8 cellular contexts compared by ENCODE assay signal in the genomic region with DNA sequence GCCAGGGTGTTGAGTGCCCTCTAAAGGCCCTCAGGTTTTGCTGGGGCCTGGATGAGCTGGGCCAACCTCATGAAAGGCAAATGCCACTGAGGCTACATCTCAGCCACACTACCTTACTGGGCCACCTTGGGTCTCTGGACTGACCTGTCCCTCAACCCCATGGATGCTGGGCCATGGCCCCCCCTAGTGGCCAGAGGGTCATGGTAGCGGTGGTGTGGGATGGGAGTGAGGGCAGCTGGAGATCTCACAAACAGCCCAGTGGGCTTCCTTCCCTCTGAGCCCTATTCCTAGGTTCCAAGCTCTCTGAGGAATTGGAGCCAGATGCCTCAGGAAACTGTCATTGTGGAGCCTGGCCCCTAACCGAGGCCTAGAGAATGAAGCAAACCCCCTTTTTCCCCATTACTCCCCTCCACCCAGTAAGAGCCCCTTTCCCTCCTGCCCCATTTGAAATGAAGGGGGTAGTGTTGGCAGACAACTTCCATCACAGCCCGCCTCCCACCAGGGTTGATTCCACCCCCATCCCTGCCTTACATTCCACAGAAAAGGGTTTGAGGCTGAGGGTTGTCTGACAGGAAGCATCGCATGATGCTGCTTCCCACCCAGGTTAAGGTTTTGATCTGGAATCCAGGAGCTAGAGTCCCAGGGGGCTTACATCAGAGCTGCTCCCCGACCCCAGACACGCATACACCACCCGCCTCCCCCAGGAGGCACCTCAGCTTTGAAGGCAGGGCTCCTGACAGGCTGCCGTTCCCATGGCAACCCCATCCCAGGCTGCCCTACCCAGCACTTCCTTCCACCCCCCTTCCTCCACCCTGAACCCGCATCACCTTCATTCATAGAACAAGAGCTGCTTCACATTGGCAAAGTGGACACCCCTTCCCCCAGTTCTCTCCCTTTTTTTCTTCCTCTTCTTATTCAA.
A peak's percentile ranks its signal among the peaks of the same experiment; 100 is the strongest.
DNase-seq lines count a peak whose midpoint lies in the region; ATAC-seq and TF ChIP-seq lines count a peak whose summit lies in the region.

No MANE protein-coding gene starts in this region.

- peaks cover 22% of the 10 kb centered on the region for H3K27me3 Mint-ChIP-seq in activated CD4-positive, alpha-beta T cell treated with anti-CD3 and anti-CD28 coated beads for 36 hours

- H3K9me3 Mint-ChIP-seq in activated CD4-positive, alpha-beta T cell treated with anti-CD3 and anti-CD28 coated beads for 36 hours (ENCODE audit: low read depth), result no peaks in the 10 kb centered on the region

- H3K4me1 Mint-ChIP-seq in activated CD4-positive, alpha-beta T cell treated with anti-CD3 and anti-CD28 coated beads for 36 hours, result no peaks in the 10 kb centered on the region

- H3K4me1 ChIP-seq in KMS-11 (ENCODE audit: low read depth, poor library complexity, severe bottlenecking) (no peaks in the 10 kb centered on the region), upper lobe of left lung (peaks cover 11 to 18% (median 16%) of the 10 kb centered on the region in 4 donors)

- H3K79me2 ChIP-seq in KMS-11 (ENCODE audit: insufficient read depth, low read depth), result no peaks in the 10 kb centered on the region

- WGBS in upper lobe of left lung, 2 donors, result 59 to 65% methylated on average over 5 to 9 of the region's 9 CpGs

- H3K36me3 ChIP-seq in GM06990 (ENCODE audit: control insufficient read depth, insufficient read depth, low read length), result no peaks in the 10 kb centered on the region
- no peaks in the 10 kb centered on the region for H3K36me3 ChIP-seq in KMS-11 (ENCODE audit: insufficient read depth)
- H3K36me3 ChIP-seq in upper lobe of left lung, result no peaks in the 10 kb centered on the region

- ATAC-seq in activated CD4-positive, alpha-beta T cell treated with anti-CD3 and anti-CD28 coated beads for 36 hours, result peak; percentile 78
- ATAC-seq in upper lobe of left lung (ENCODE audit: low FRiP score in 2 of 2), result peak; percentile 64 to 69

- no peak overlapping the region for H3K4me2 ChIP-seq in KMS-11

- H3K27me3 ChIP-seq in GM06990 (replicated peaks; ENCODE audit: control insufficient read depth, insufficient read depth, low read length) (no peaks in the 10 kb centered on the region), KMS-11 (ENCODE audit: insufficient read depth, low read depth) (0 out of 2 replicates have a peak, but pooled peaks cover 2% of the 10 kb centered on the region), dorsolateral prefrontal cortex (no peaks in the 10 kb centered on the region), upper lobe of left lung (no peaks in the 10 kb centered on the region)

- POLR2A ChIA-PET in activated CD4-positive, alpha-beta T cell treated with anti-CD3 and anti-CD28 coated beads for 36 hours (lab: Charles Lee), result interaction anchor here (0.5 kb wide), 1 partner anchor 181 kb away, joined by 3 read pairs; no protein-coding TSS in a partner anchor

- TF ChIP-seq CTCF in GM06990 (IDR thresholded peaks at IDR 0.05; ENCODE audit: insufficient read depth, low read length, poor library complexity, severe bottlenecking), result peak; percentile 77
- peak; percentile 72 for TF ChIP-seq CTCF in KMS-11 (conservative IDR thresholded peaks at IDR 0.05; ENCODE audit: low read depth, low read length)
- TF ChIP-seq CTCF in dorsolateral prefrontal cortex (IDR thresholded peaks at IDR 0.05 in 54 of 56, conservative IDR thresholded peaks at IDR 0.05 in 2 of 56; ENCODE audit: low read depth in 1 of 56, partially characterized antibody in 56 of 56), result peak; percentile 15 to 73 (median 60)
- TF ChIP-seq CTCF in upper lobe of left lung (IDR thresholded peaks at IDR 0.05), result peak; percentile 27 to 63 (median 54)

- no peak overlapping the region for H3K4me3 Mint-ChIP-seq in activated CD4-positive, alpha-beta T cell treated with anti-CD3 and anti-CD28 coated beads for 36 hours

- H3K36me3 Mint-ChIP-seq in activated CD4-positive, alpha-beta T cell treated with anti-CD3 and anti-CD28 coated beads for 36 hours (ENCODE audit: low read depth), result no peaks in the 10 kb centered on the region

- H3K27ac ChIP-seq in KMS-11 (no peak overlapping the region), dorsolateral prefrontal cortex (peak overlapping the region in 48 of 59 donors; percentile 8 to 90 (median 61)), upper lobe of left lung (peak overlapping the region in 3 of 4 donors; percentile 18 to 46 (median 36))

- no peak for DNase-seq in GM06990 (ENCODE audit: extremely low read depth, insufficient read length)
- peak; percentile 73 for DNase-seq in activated CD4-positive, alpha-beta T cell treated with anti-CD3 and anti-CD28 coated beads for 36 hours
- peak in 7 of 10 donors; percentile 32 to 71 (median 52) for DNase-seq in dorsolateral prefrontal cortex
- peak; percentile 29 for DNase-seq in myocyte (ENCODE audit: low read depth)
- DNase-seq in upper lobe of left lung, result peak in 1 of 2 donors; percentile 52
- DNase-seq in NCI-H1105 (lab: John Stamatoyannopoulos, UW), result no peak
- no peak for DNase-seq in DMS114 treated with DMSO at 0.1 percent for 48 hours (lab: John Stamatoyannopoulos, UW; ENCODE audit: unreplicated experiment)

- CTCF ChIA-PET in activated CD4-positive, alpha-beta T cell treated with anti-CD3 and anti-CD28 coated beads for 36 hours (lab: Charles Lee), result interaction anchor here (0.7 to 4.0 kb wide), 13 partner anchors 10 to 151 kb away, joined by 3 to 24 read pairs (median 5); partner anchors contain the start of genes PCDH1 and PCDH12

- H3K9me3 ChIP-seq in upper lobe of left lung, result no peaks in the 10 kb centered on the region

- TF ChIP-seq EP300 in upper lobe of left lung (IDR thresholded peaks at IDR 0.05), result no peak

- H3K4me3 ChIP-seq in GM06990 (replicated peaks; ENCODE audit: low read depth, low read length), result no peak overlapping the region
- H3K4me3 ChIP-seq in KMS-11 (IDR thresholded peaks at IDR 0.05; ENCODE audit: insufficient read depth, low read depth, low read length), result no peak overlapping the region
- no peak overlapping the region for H3K4me3 ChIP-seq in dorsolateral prefrontal cortex
- H3K4me3 ChIP-seq in upper lobe of left lung, result no peak overlapping the region

- H2AFZ ChIP-seq in KMS-11 (ENCODE audit: low read depth), result no peak overlapping the region

- no peak overlapping the region for H3K9ac ChIP-seq in KMS-11

- TF ChIP-seq POLR2A in upper lobe of left lung (IDR thresholded peaks at IDR 0.05), result no peak

- intact Hi-C loops in activated CD4-positive, alpha-beta T cell treated with anti-CD3 and anti-CD28 coated beads for 36 hours (cut with DNase I, micrococcal nuclease), result loop anchor here in 1 of 2 experiments (1.0 to 2.0 kb wide), 4 partner anchors 65 to 149 kb away; no protein-coding TSS in a partner anchor
- intact Hi-C loops in dorsolateral prefrontal cortex (cut with DNase I), result loop anchor here (2.0 to 5.0 kb wide), 4 partner anchors 57 to 143 kb away; partner anchors contain the start of genes PCDH1 (in 1 of the 2) and PCDH12 (in 1 of the 2)

- no peaks in the 10 kb centered on the region for H4K20me1 ChIP-seq in KMS-11 (ENCODE audit: insufficient read depth)

- H3K27ac Mint-ChIP-seq in activated CD4-positive, alpha-beta T cell treated with anti-CD3 and anti-CD28 coated beads for 36 hours, result no peak overlapping the region

Comparison
In these comparisons a context has a peak if more than half of its experiments do, and no peak if none do; other contexts are left out.
1. DNase-seq: peak in activated CD4-positive, alpha-beta T cell treated with anti-CD3 and anti-CD28 coated beads for 36 hours (single experiment), dorsolateral prefrontal cortex (7 of 10) and myocyte (single experiment); none in GM06990 (single experiment), NCI-H1105 (single experiment) and DMS114 treated with DMSO at 0.1 percent for 48 hours (single experiment).
2. Peak in every context shown above with its lines, with median percentiles within 50 percentile points of each other: CTCF ChIP-seq.